ENCODE assay signal across 20 cellular contexts in the genomic region with DNA sequence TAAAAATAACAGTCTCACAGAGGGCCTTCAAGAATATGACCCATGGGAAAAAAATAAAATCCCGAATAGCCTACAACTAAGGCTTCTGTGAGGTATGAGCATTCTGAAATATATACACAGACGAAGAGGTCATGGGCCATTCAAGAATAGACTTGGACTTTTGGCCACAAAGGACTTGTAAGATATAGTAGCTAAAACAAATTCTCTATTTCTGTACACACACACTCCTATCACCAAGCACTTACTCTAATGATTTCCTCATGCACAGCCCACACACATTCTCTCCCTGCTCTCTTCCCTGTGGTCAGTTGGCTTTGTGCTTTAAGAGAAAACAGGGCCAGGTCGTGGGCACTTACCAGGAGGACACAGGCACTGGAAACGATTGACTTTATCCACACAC.
A peak's percentile ranks its signal among the peaks of the same experiment; 100 is the strongest.
DNase-seq lines count a peak whose midpoint lies in the region; ATAC-seq and TF ChIP-seq lines count a peak whose summit lies in the region.
"Had no signal": no experiment of that assay in that cellular context is flagged by ENCODE, and none has a peak within 500 bp of the region (broad histone marks: within the 10 kb centered on the region; RNA-seq: fewer than 3 reads in every experiment).

No MANE protein-coding gene starts in this region.

- no peak overlapping the region for H3K27ac Mint-ChIP-seq in MCF 10A (ENCODE audit: low read depth, unreplicated experiment)
- H3K27ac Mint-ChIP-seq: activated naive CD8-positive, alpha-beta T cell treated with anti-CD3 and anti-CD28 coated beads for 36 hours; CD4-positive, alpha-beta T cell had no signal

- H3K27me3 Mint-ChIP-seq in MCF 10A (ENCODE audit: insufficient read depth, unreplicated experiment): no peaks in the 10 kb centered on the region
- H3K27me3 Mint-ChIP-seq: activated naive CD8-positive, alpha-beta T cell treated with anti-CD3 and anti-CD28 coated beads for 36 hours; CD4-positive, alpha-beta T cell had no signal

- H3K27me3 ChIP-seq in breast epithelium: no peaks in the 10 kb centered on the region
- H3K27me3 ChIP-seq: neutrophil, transverse colon had no signal

- H3K27ac ChIP-seq in breast epithelium: peak overlapping the region; percentile 5 to 64
- H3K27ac ChIP-seq: neutrophil had no signal

- TF ChIP-seq CTCF in breast epithelium (IDR thresholded peaks at IDR 0.05) (no peak), MCF 10A (IDR thresholded peaks at IDR 0.05; ENCODE audit: unreplicated experiment) (no peak)

- peaks cover 0 to 11% of the 10 kb centered on the region in 2 donors for H3K4me1 ChIP-seq in breast epithelium
- H3K4me1 ChIP-seq: transverse colon had no signal

- H3K4me3 ChIP-seq in breast epithelium: no peak overlapping the region
- H3K4me3 ChIP-seq: transverse colon had no signal

- H3K9me3 ChIP-seq in breast epithelium: no peaks in the 10 kb centered on the region
- H3K9me3 ChIP-seq: neutrophil, transverse colon had no signal

- CTCF ChIA-PET in MCF 10A (lab: Yijun Ruan, JAX): interaction anchor here (0.7 kb wide), 1 partner anchor 28 kb away, joined by 3 read pairs; no protein-coding TSS in a partner anchor

- peak; percentile 15 for ATAC-seq in left lobe of liver
- ATAC-seq in GM18867 (IDR thresholded peaks at IDR 0.05; ENCODE audit: unreplicated experiment): no peak
- ATAC-seq in GM18868 (IDR thresholded peaks at IDR 0.05; ENCODE audit: unreplicated experiment): no peak
- ATAC-seq: activated T-cell treated with anti-CD3 and anti-CD28 coated beads, Interleukin-2, amount 50 U/mL, for 4 hours had no signal

- no peak for DNase-seq in breast epithelium (ENCODE audit: low spot score in 2 of 2)
- DNase-seq in MCF 10A (ENCODE audit: unreplicated experiment): no peak
- peak; percentile 42 for DNase-seq in dedifferentiated amniotic fluid mesenchymal stem cell (ENCODE audit: extremely low spot score)
- no peak for DNase-seq in left lobe of liver (ENCODE audit: low spot score)
- DNase-seq in MV-4-11 (lab: John Stamatoyannopoulos, UW): no peak
- DNase-seq in iPS-NIHi11 (ENCODE audit: low spot score): no peak
- DNase-seq: activated CD4-positive, alpha-beta T cell treated with anti-CD3 and anti-CD28 coated beads, Interleukin-2, amount 50 U/mL, for 4 hours; activated naive CD8-positive, alpha-beta T cell treated with anti-CD3 and anti-CD28 coated beads for 36 hours; activated T-cell treated with anti-CD3 and anti-CD28 coated beads, Interleukin-2, amount 50 U/mL, for 4 hours; CD4-positive, alpha-beta T cell; DMS53; islet precursor cell; midbrain; NCI-H2029 treated with DMSO at 0.1 percent for 48 hours; NCI-H526; stimulated activated CD4-positive, alpha-beta T cell treated with anti-CD3 and anti-CD28 coated beads, Interleukin-2, amount 100 ng/mL, for 48 hours; transverse colon had no signal

- H3K9me3 Mint-ChIP-seq in MCF 10A (ENCODE audit: unreplicated experiment): no peaks in the 10 kb centered on the region
- H3K9me3 Mint-ChIP-seq: activated naive CD8-positive, alpha-beta T cell treated with anti-CD3 and anti-CD28 coated beads for 36 hours; activated T-cell treated with anti-CD3 and anti-CD28 coated beads, Interleukin-2, amount 50 U/mL, for 4 hours; CD4-positive, alpha-beta T cell had no signal

- no peaks in the 10 kb centered on the region for H3K36me3 ChIP-seq in breast epithelium

- peaks cover 12% of the 10 kb centered on the region for H3K4me1 Mint-ChIP-seq in MCF 10A (ENCODE audit: insufficient read depth, unreplicated experiment)

- intact Hi-C loops in breast epithelium (cut with DNase I; ENCODE audit: low total_unique reads): no loop called here
- intact Hi-C loops in MCF 10A (cut with micrococcal nuclease): no loop called here

- peaks cover 78% of the 10 kb centered on the region for H3K36me3 Mint-ChIP-seq in MCF 10A (ENCODE audit: insufficient read depth, unreplicated experiment)

- POLR2A ChIA-PET in MCF 10A (lab: Yijun Ruan, JAX): no interaction called here

- BruUV-seq in MCF 10A (replicated peaks; lab: Mats Ljungman, UMichigan): no TSS peak

- no peak for TF ChIP-seq POLR2A in breast epithelium (IDR thresholded peaks at IDR 0.05)

- H3K4me3 Mint-ChIP-seq in MCF 10A (ENCODE audit: unreplicated experiment): no peak overlapping the region
- H3K4me3 Mint-ChIP-seq: activated naive CD8-positive, alpha-beta T cell treated with anti-CD3 and anti-CD28 coated beads for 36 hours; activated T-cell treated with anti-CD3 and anti-CD28 coated beads, Interleukin-2, amount 50 U/mL, for 4 hours; CD4-positive, alpha-beta T cell had no signal
